1 cellular context compared by ENCODE assay signal in the genomic region with DNA sequence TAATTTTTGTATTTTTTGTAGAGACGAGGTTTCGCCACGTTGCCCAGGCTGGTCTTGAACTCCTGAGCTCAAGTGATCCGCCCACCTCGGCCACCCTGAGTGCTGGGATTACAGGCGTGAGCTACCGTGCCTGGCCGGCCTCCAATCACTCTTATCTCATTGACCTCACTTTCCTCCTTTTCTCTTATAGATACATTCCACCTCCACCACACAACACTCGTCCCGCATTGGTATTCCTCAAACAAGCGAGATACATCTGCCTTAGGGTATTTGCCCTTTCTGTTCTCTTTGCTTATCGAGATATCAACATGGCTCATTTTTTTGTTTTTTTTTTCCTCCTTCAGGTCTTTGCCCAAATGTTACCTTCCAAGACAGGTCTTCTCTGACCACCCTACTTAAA.
TF ChIP-seq lines count a peak whose summit lies in the region.

No MANE protein-coding gene starts in this region.

TF ChIP-seq in HepG2, 621 proteins besides CTCF, POLR2A, EP300 and RAD21:
- TF ChIP-seq KLF13 (CRISPR knock-in tag; IDR thresholded peaks at IDR 0.05) (no peak), ZFP37 (CRISPR knock-in tag; IDR thresholded peaks at IDR 0.05; ENCODE audit: borderline replicate concordance) (no peak)
